26 cellular contexts compared by ENCODE assay signal in genomic region chr6:160583805-160584204, GRCh38.
"Had no signal": no experiment of that assay in that cellular context is flagged by ENCODE, and none has a peak within 500 bp of the region (broad histone marks: within the 10 kb centered on the region; RNA-seq: fewer than 3 reads in every experiment).

No MANE protein-coding gene starts in this region.

- ATAC-seq: effector memory CD8-positive, alpha-beta T cell; heart right ventricle; mucosa of descending colon; natural killer cell treated with Interleukin-12 subunit alpha and Interleukin-12 subunit beta and Interleukin-15 and Interleukin-18, amount 100 ng/mL, for 72 hours; right lobe of liver; stimulated activated naive CD8-positive, alpha-beta T cell treated with anti-CD3 and anti-CD28 coated beads, Interleukin-15, amount 100 ng/mL, for 72 hours had no signal

- H3K4me1 ChIP-seq: esophagus muscularis mucosa, heart right ventricle, parathyroid adenoma, right lobe of liver, tibial artery, upper lobe of left lung had no signal

- H2AFZ ChIP-seq: parathyroid adenoma had no signal

- H3K4me3 ChIP-seq: esophagus muscularis mucosa, heart right ventricle, lung, mucosa of descending colon, right lobe of liver, tibial artery, upper lobe of left lung had no signal

- H3K27ac ChIP-seq: esophagus muscularis mucosa, heart right ventricle, neutrophil, parathyroid adenoma, right lobe of liver, tibial artery, upper lobe of left lung had no signal

- H3K79me2 ChIP-seq: parathyroid adenoma had no signal

- H3K27me3 ChIP-seq: esophagus muscularis mucosa, neutrophil, right lobe of liver, tibial artery, upper lobe of left lung had no signal

- H3K9ac ChIP-seq: parathyroid adenoma had no signal

- H3K36me3 ChIP-seq: esophagus muscularis mucosa, heart right ventricle, neutrophil, tibial artery, upper lobe of left lung had no signal

- H3K9me3 ChIP-seq: esophagus muscularis mucosa, mucosa of descending colon, neutrophil, right lobe of liver, tibial artery had no signal

- DNase-seq: cerebellar nuclear complex; cortex of kidney; effector memory CD8-positive, alpha-beta T cell; foreskin melanocyte; glutamatergic neuron; heart right ventricle; hippocampal formation; kidney glomerular epithelial cell; mesenchymal stem cell; mucosa of descending colon; naive B cell; right lobe of liver; small intestine; stimulated activated CD4-positive, alpha-beta T cell treated with anti-CD3 and anti-CD28 coated beads, Interleukin-12 subunit alpha, Interleukin-12 subunit beta, amount 100 ng/mL, for 4 hours; stimulated activated CD4-positive, alpha-beta T cell treated with anti-CD3 and anti-CD28 coated beads, Interleukin-1b, Interleukin-23, amount 100 ng/mL, for 48 hours; stimulated activated CD4-positive, alpha-beta T cell treated with anti-CD3 and anti-CD28 coated beads, Interleukin-4, amount 100 ng/mL, for 1 hour; stimulated activated CD8-positive, alpha-beta memory T cell treated with anti-CD3 and anti-CD28 coated beads, Interleukin-4, amount 100 ng/mL, for 48 hours; stimulated activated naive CD4-positive, alpha-beta T cell; stimulated activated naive CD8-positive, alpha-beta T cell treated with anti-CD3 and anti-CD28 coated beads, Interleukin-15, amount 100 ng/mL, for 72 hours; tibial artery; upper lobe of left lung had no signal
